28 cellular contexts compared by ENCODE assay signal in genomic region chr1:25047506-25048240, GRCh38.
"Had no signal": no experiment of that assay in that cellular context is flagged by ENCODE, and none has a peak within 500 bp of the region (broad histone marks: within the 10 kb centered on the region; RNA-seq: fewer than 3 reads in every experiment).

No MANE protein-coding gene starts in this region.

- H3K4me1 Mint-ChIP-seq: mesothelial cell of epicardium, nephron progenitor cell had no signal

- H3K9me3 ChIP-seq: mucosa of descending colon, neutrophil, prostate gland, sigmoid colon, testis, upper lobe of left lung had no signal

- H3K4me1 ChIP-seq: parathyroid adenoma, prostate gland, right atrium auricular region, sigmoid colon, testis, tibial nerve, upper lobe of left lung had no signal

- DNase-seq: cortex of kidney; effector memory CD8-positive, alpha-beta T cell; erythroblast; hypothalamus; immature natural killer cell; islet precursor cell; kidney glomerular epithelial cell; mesenchymal stem cell; naive B cell; nephron progenitor cell; sigmoid colon; stimulated activated CD4-positive, alpha-beta T cell treated with anti-CD3 and anti-CD28 coated beads, Interleukin-2, amount 100 ng/mL, for 24 hours; stimulated activated CD4-positive, alpha-beta T cell treated with anti-CD3 and anti-CD28 coated beads, Interleukin-4, amount 100 ng/mL, for 24 hours; stimulated activated naive CD8-positive, alpha-beta T cell treated with anti-CD3 and anti-CD28 coated beads, Interleukin-15, Interleukin-2, amounts not matched to agents 100 U/mL and 50 U/mL, for 24 hours; substantia nigra; testis; upper lobe of left lung had no signal

- H3K4me3 ChIP-seq: mucosa of descending colon, prostate gland, right atrium auricular region, sigmoid colon, testis, tibial nerve, upper lobe of left lung had no signal

- FAIRE-seq: endometrium, frontal cortex, urothelium cell line had no signal

- ATAC-seq: effector memory CD8-positive, alpha-beta T cell; mucosa of descending colon; stimulated activated memory B cell treated with anti-CD40 and anti-IgM and Interleukin-4, amounts not matched to agents 10 μg/mL and 1 μg/mL and 100 μg/mL, for 72 hours; stimulated activated naive CD8-positive, alpha-beta T cell treated with anti-CD3 and anti-CD28 coated beads, Interleukin-15, Interleukin-2, amounts not matched to agents 100 U/mL and 50 U/mL, for 24 hours had no signal

- H3K27ac Mint-ChIP-seq: effector memory CD8-positive, alpha-beta T cell; mesothelial cell of epicardium; nephron progenitor cell had no signal

- H3K27ac ChIP-seq: neutrophil, parathyroid adenoma, prostate gland, right atrium auricular region, sigmoid colon, testis, tibial nerve, upper lobe of left lung had no signal

- H3K9me3 Mint-ChIP-seq: effector memory CD8-positive, alpha-beta T cell; immature natural killer cell; mesothelial cell of epicardium; stimulated activated memory B cell treated with anti-CD40 and anti-IgM and Interleukin-4, amounts not matched to agents 10 μg/mL and 1 μg/mL and 100 μg/mL, for 72 hours had no signal

- H3K36me3 ChIP-seq: neutrophil, prostate gland, right atrium auricular region, sigmoid colon, tibial nerve, upper lobe of left lung had no signal

- H3K9ac ChIP-seq: parathyroid adenoma had no signal

- H3K36me3 Mint-ChIP-seq: immature natural killer cell, mesothelial cell of epicardium, naive B cell had no signal

- H3K79me2 ChIP-seq: parathyroid adenoma had no signal

- H3K4me3 Mint-ChIP-seq: effector memory CD8-positive, alpha-beta T cell; immature natural killer cell; mesothelial cell of epicardium; nephron progenitor cell; stimulated activated memory B cell treated with anti-CD40 and anti-IgM and Interleukin-4, amounts not matched to agents 10 μg/mL and 1 μg/mL and 100 μg/mL, for 72 hours had no signal

- H2AFZ ChIP-seq: parathyroid adenoma had no signal

- H3K27me3 ChIP-seq: neutrophil, right atrium auricular region, testis, upper lobe of left lung had no signal
